In genomic region chr5:174680901-174681565, GRCh38 we compare ENCODE assay signal across 1 cellular context.
TF ChIP-seq lines count a peak whose summit lies in the region.

No MANE protein-coding gene starts in this region.

TF ChIP-seq in GM23338, 12 proteins besides CTCF, POLR2A, EP300 and RAD21 (continued from another document):
- TF ChIP-seq ZNF462 (CRISPR knock-in tag; IDR thresholded peaks at IDR 0.05) = no peak
- TF ChIP-seq EZH2 (IDR thresholded peaks at IDR 0.05; ENCODE audit: low read depth, unreplicated experiment) = no peak
- no peak for TF ChIP-seq ZNF114 (CRISPR knock-in tag; IDR thresholded peaks at IDR 0.05)
- TF ChIP-seq ZNF331 (CRISPR knock-in tag; IDR thresholded peaks at IDR 0.05; ENCODE audit: low read depth) = no peak
- no peak for TF ChIP-seq ETS1 (IDR thresholded peaks at IDR 0.05)
- TF ChIP-seq CREB1 (CRISPR knock-in tag; IDR thresholded peaks at IDR 0.05; ENCODE audit: low read depth) = no peak
- no peak for TF ChIP-seq NANOG (IDR thresholded peaks at IDR 0.05; ENCODE audit: borderline replicate concordance)
- TF ChIP-seq JUNB (IDR thresholded peaks at IDR 0.05; ENCODE audit: unreplicated experiment) = no peak
- TF ChIP-seq REST (IDR thresholded peaks at IDR 0.05; ENCODE audit: unreplicated experiment) = no peak
- no peak for TF ChIP-seq STAT1 (IDR thresholded peaks at IDR 0.05; ENCODE audit: unreplicated experiment)
- no peak for TF ChIP-seq EZH2phosphoT487 (IDR thresholded peaks at IDR 0.05; ENCODE audit: unreplicated experiment)
TF ChIP-seq in GM23338: peak in this region for 0.
